10 cellular contexts compared by ENCODE assay signal in genomic region chr14:94467728-94468520, GRCh38. TPM values are rescaled to one million over a fixed set of nuclear protein-coding genes. Genes with fewer than 3 reads are reported as not detected.
"Had no signal": no experiment of that assay in that cellular context is flagged by ENCODE, and none has a peak within 500 bp of the region (broad histone marks: within the 10 kb centered on the region; RNA-seq: fewer than 3 reads in every experiment).

No MANE protein-coding gene starts in this region.

- H3K27ac Mint-ChIP-seq: HFFc6, IgD-negative memory B cell had no signal

- H3K27me3 Mint-ChIP-seq: IgD-negative memory B cell had no signal

- DNase-seq: GM23248, GOT3, H7, HCEC 1CT, HFFc6 had no signal

- H3K4me3 Mint-ChIP-seq: HFFc6 had no signal

- H3K4me3 ChIP-seq: GM23248 had no signal

- H2AFZ ChIP-seq: GM23248 had no signal

- ATAC-seq: HepG2 had no signal

- H3K9ac ChIP-seq: GM23248 had no signal

- H3K27ac ChIP-seq: GM23248, HL-60 had no signal

RNA-seq across cellular contexts. Expression of gene SERPINA9, which starts 8.1 kb away (rescaled TPM):
- total RNA-seq: GM23248, H4, H7, HepG2, HFFc6, HT1080 had no signal

RNA-seq across cellular contexts. Expression of gene SERPINA11, which starts 15.3 kb away (rescaled TPM):
- total RNA-seq: GM23248, H4, HFFc6, HT1080 had no signal
- polyA plus RNA-seq: GM23248, IgD-negative memory B cell had no signal

RNA-seq across cellular contexts. Expression of gene SERPINA12, which starts 41.3 kb away (rescaled TPM):
- total RNA-seq: GM23248, H4, H7, HepG2, HFFc6, HT1080 had no signal
- polyA plus RNA-seq: GM23248, IgD-negative memory B cell had no signal
